Comparison of ENCODE assay signal across 8 cellular contexts in the genomic region with DNA sequence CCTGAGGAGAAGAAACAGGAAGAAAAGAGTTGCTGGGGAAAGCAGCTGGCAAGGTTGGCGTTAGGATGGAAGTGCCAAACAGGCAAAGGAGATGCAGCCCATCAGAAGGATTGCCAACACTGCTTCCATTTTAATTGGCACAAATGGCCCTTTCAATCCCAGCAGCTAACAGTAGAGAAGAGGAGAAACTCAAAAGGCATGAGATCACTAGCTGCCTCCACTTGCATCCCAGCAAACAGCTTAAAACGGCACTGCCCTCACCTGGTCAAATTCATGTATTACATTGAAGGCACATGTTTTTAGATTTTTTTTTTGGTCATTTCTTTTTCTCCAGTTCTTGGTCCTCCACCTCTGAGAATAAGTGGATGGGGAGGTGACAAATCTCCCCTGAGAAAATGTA. TPM values are rescaled to one million over a fixed set of nuclear protein-coding genes. Genes with fewer than 3 reads are reported as not detected.
DNase-seq lines count a peak whose midpoint lies in the region; ATAC-seq, FAIRE-seq and TF ChIP-seq lines count a peak whose summit lies in the region.

No MANE protein-coding gene starts in this region.

- FAIRE-seq in GM19239 (lab: Jason Lieb, UNC), result peak; percentile 98

- TF ChIP-seq CTCF in BJ (IDR thresholded peaks at IDR 0.05; ENCODE audit: insufficient read depth, low read depth, low read length) (peak; percentile 48; the same call in 1 of the 2 replicates), fibroblast of lung (conservative IDR thresholded peaks at IDR 0.05 in 1 of 2, IDR thresholded peaks at IDR 0.05 in 1 of 2; ENCODE audit: low read depth in 1 of 2, low read length in 2 of 2) (peak; percentile 48 to 56), neural progenitor cell (IDR thresholded peaks at IDR 0.05) (peak; percentile 66)

- H3K9me3 Mint-ChIP-seq in neural progenitor cell, result peaks cover 5% of the 10 kb centered on the region

- POLR2A ChIA-PET in BJ (lab: Charles Lee), result interaction anchor here (0.6 kb wide), 1 partner anchor 54 kb away, joined by 3 read pairs; no protein-coding TSS in a partner anchor

- H3K27me3 ChIP-seq in BJ (ENCODE audit: control insufficient read depth, insufficient read depth, low read length) (no peaks in the 10 kb centered on the region), fibroblast of lung (ENCODE audit: control insufficient read depth, insufficient read depth, low read length) (no peaks in the 10 kb centered on the region), neural progenitor cell (no peaks in the 10 kb centered on the region)

- H3K36me3 ChIP-seq in BJ (ENCODE audit: control insufficient read depth, insufficient read depth, low read length), result no peaks in the 10 kb centered on the region
- no peaks in the 10 kb centered on the region for H3K36me3 ChIP-seq in fibroblast of lung (ENCODE audit: control insufficient read depth, insufficient read depth, low read length)
- no peaks in the 10 kb centered on the region for H3K36me3 ChIP-seq in neural progenitor cell

- no peaks in the 10 kb centered on the region for H3K9me3 ChIP-seq in fibroblast of lung (ENCODE audit: control insufficient read depth, insufficient read depth, low read depth, low read length)
- no peaks in the 10 kb centered on the region for H3K9me3 ChIP-seq in neural progenitor cell (ENCODE audit: low read depth)

- H3K27me3 Mint-ChIP-seq in neural progenitor cell (ENCODE audit: insufficient read depth, low read depth), result peaks cover 5% of the 10 kb centered on the region

- no peaks in the 10 kb centered on the region for H3K36me3 Mint-ChIP-seq in neural progenitor cell

- ATAC-seq in HG02678 (IDR thresholded peaks at IDR 0.05; ENCODE audit: unreplicated experiment) (no peak), GM18873 (IDR thresholded peaks at IDR 0.05; ENCODE audit: low FRiP score, unreplicated experiment) (no peak)

- DNase-seq in BJ (ENCODE audit: low read depth) (no peak), GM19239 (ENCODE audit: insufficient read length, low spot score) (no peak), NCI-H524 treated with DMSO at 0.1 percent for 48 hours (lab: John Stamatoyannopoulos, UW) (peak; percentile 6), fibroblast of lung (ENCODE audit: low read depth in 2 of 2) (peak; percentile 36 to 57), neural progenitor cell (ENCODE audit: low spot score) (peak; percentile 61)
- peak; percentile 30 for DNase-seq in activated CD8-positive, alpha-beta memory T cell treated with anti-CD3 and anti-CD28 coated beads, Interleukin-2, amount 50 U/mL, for 1 hour (ENCODE audit: extremely low read depth)

- no peak overlapping the region for H3K27ac ChIP-seq in fibroblast of lung (ENCODE audit: insufficient read depth, low read length)
- no peak overlapping the region for H3K27ac ChIP-seq in neural progenitor cell

- no peaks in the 10 kb centered on the region for H4K20me1 ChIP-seq in fibroblast of lung (ENCODE audit: control insufficient read depth, extremely low read depth, insufficient read depth, low read length)
- H4K20me1 ChIP-seq in neural progenitor cell (ENCODE audit: low read depth), result no peaks in the 10 kb centered on the region

- no peak overlapping the region for H3K4me2 ChIP-seq in fibroblast of lung (ENCODE audit: extremely low read depth, insufficient read depth, low read length)
- H3K4me2 ChIP-seq in neural progenitor cell, result no peak overlapping the region

- H3K4me1 Mint-ChIP-seq in neural progenitor cell, result no peaks in the 10 kb centered on the region

- H2AFZ ChIP-seq in fibroblast of lung (ENCODE audit: low read length) (no peak overlapping the region), neural progenitor cell (replicated peaks) (peak overlapping the region; percentile 76)

- H3K27ac Mint-ChIP-seq in neural progenitor cell, result no peak overlapping the region

- CTCF ChIA-PET in BJ (lab: Yijun Ruan, JAX), result interaction anchor here (0.6 to 0.9 kb wide), 7 partner anchors 13 to 881 kb away, joined by 3 to 6 read pairs (median 3); no protein-coding TSS in a partner anchor

- H3F3A ChIP-seq in neural progenitor cell (ENCODE audit: low read depth), result no peaks in the 10 kb centered on the region

- no peak overlapping the region for H3K4me3 Mint-ChIP-seq in neural progenitor cell

- H3K9ac ChIP-seq in fibroblast of lung (ENCODE audit: insufficient read depth, low read length) (no peak overlapping the region), neural progenitor cell (no peak overlapping the region)

- H3K4me1 ChIP-seq in fibroblast of lung (ENCODE audit: control insufficient read depth, extremely low read depth, insufficient read depth, low read length), result no peaks in the 10 kb centered on the region
- H3K4me1 ChIP-seq in neural progenitor cell, result no peaks in the 10 kb centered on the region

- H3K4me3 ChIP-seq in BJ (ENCODE audit: low read depth, low read length) (no peak overlapping the region), fibroblast of lung (replicated peaks in 1 of 4; ENCODE audit: control extremely low read depth in 1 of 4, insufficient read depth in 1 of 4, low read depth in 3 of 4, low read length in 4 of 4) (no peak overlapping the region), neural progenitor cell (no peak overlapping the region)

- no peaks in the 10 kb centered on the region for H3K79me2 ChIP-seq in fibroblast of lung (ENCODE audit: control insufficient read depth, insufficient read depth, low read length)
- H3K79me2 ChIP-seq in neural progenitor cell (ENCODE audit: low read depth), result no peaks in the 10 kb centered on the region

RNA-seq across cellular contexts. Expression of a gene that starts 34.1 kb away (rescaled TPM):
- polyA plus RNA-seq in BJ (2011; rRNA removed), result not detected in 2 replicates
- polyA minus RNA-seq in BJ (2011; rRNA and poly(A)+ RNA removed), result not detected in 2 replicates
- total RNA-seq in fibroblast of lung, result not detected in 2 replicates
- polyA plus RNA-seq in fibroblast of lung, result not detected in 2 replicates
- polyA plus RNA-seq in fibroblast of lung (2012), result not detected in 2 replicates
- polyA minus RNA-seq in fibroblast of lung (ENCODE audit: low replicate concordance), result not detected in 2 replicates
- not detected in 2 replicates for total RNA-seq in neural progenitor cell (ENCODE audit: low replicate concordance)

Comparison
In these comparisons a context has a peak if more than half of its experiments do, and no peak if none do; other contexts are left out.
1. DNase-seq: peak in NCI-H524 treated with DMSO at 0.1 percent for 48 hours (single experiment), activated CD8-positive, alpha-beta memory T cell treated with anti-CD3 and anti-CD28 coated beads, Interleukin-2, amount 50 U/mL, for 1 hour (single experiment), fibroblast of lung (2 of 2) and neural progenitor cell (single experiment); none in BJ (single experiment) and GM19239 (single experiment).
2. Peak in every context shown above with its lines, with median percentiles within 50 percentile points of each other: CTCF ChIP-seq.